Comparison of ENCODE assay signal across 24 cellular contexts in the genomic region with DNA sequence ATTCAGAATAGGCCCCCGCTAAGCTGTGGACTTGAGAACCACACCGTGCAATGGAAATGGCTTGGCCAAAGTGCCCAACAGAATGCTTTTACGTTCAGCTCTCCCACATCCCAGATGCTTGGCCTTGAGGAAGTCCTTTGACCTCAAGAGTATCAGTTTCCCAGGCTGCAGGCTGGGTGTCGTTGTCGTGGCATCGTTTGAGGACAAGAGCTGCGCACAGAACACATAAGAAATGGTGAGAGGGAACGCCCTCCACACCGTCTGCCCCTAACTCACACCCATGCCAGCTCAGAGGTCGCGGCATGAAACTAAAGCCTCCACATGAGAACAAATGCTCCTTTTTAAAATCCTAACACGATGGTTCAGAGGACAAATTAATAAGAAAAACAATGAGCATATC. TPM values are rescaled to one million over a fixed set of nuclear protein-coding genes. Genes with fewer than 3 reads are reported as not detected.
"Had no signal": no experiment of that assay in that cellular context is flagged by ENCODE, and none has a peak within 500 bp of the region (broad histone marks: within the 10 kb centered on the region; RNA-seq: fewer than 3 reads in every experiment).

No MANE protein-coding gene starts in this region.

- H3K9me3 Mint-ChIP-seq: endodermal cell; memory B cell; mesothelial cell of epicardium; nephron; stimulated activated memory B cell treated with anti-CD40 and anti-IgM and Interleukin-4, amounts not matched to agents 10 μg/mL and 1 μg/mL and 100 μg/mL, for 72 hours; stimulated activated naive CD8-positive, alpha-beta T cell treated with anti-CD3 and anti-CD28 coated beads, Interleukin-15, Interleukin-2, amounts not matched to agents 100 ng/mL and 50 ng/mL, for 24 hours had no signal

- H3K9me3 ChIP-seq: left ventricle myocardium inferior, lower lobe of right lung, psoas muscle, right lobe of liver, spleen, tibial artery, upper lobe of left lung, vagina had no signal

- H3K36me3 ChIP-seq: left ventricle myocardium inferior, lower lobe of right lung, right lobe of liver, tibial artery, upper lobe of left lung, vagina had no signal

- H3K27ac ChIP-seq: foreskin keratinocyte, left ventricle myocardium inferior, lower lobe of right lung, psoas muscle, right lobe of liver, tibial artery, upper lobe of left lung, vagina had no signal

- H3K4me3 Mint-ChIP-seq: endodermal cell; memory B cell; mesothelial cell of epicardium; nephron; stimulated activated memory B cell treated with anti-CD40 and anti-IgM and Interleukin-4, amounts not matched to agents 10 μg/mL and 1 μg/mL and 100 μg/mL, for 72 hours; stimulated activated naive CD8-positive, alpha-beta T cell treated with anti-CD3 and anti-CD28 coated beads, Interleukin-15, Interleukin-2, amounts not matched to agents 100 ng/mL and 50 ng/mL, for 24 hours had no signal

- H3K27ac Mint-ChIP-seq: endodermal cell; memory B cell; mesothelial cell of epicardium; nephron; stimulated activated naive CD8-positive, alpha-beta T cell treated with anti-CD3 and anti-CD28 coated beads, Interleukin-15, Interleukin-2, amounts not matched to agents 100 ng/mL and 50 ng/mL, for 24 hours had no signal

- DNase-seq: effector CD4-positive, alpha-beta T cell; endodermal cell; erythroblast; foreskin keratinocyte; kidney; left cardiac atrium; left ventricle myocardium inferior; lower lobe of right lung; psoas muscle; retina; right lobe of liver; spleen; stimulated activated CD4-positive, alpha-beta T cell treated with anti-CD3 and anti-CD28 coated beads, Interleukin-15, amount 100 ng/mL, for 24 hours; stimulated activated CD4-positive, alpha-beta T cell treated with anti-CD3 and anti-CD28 coated beads, Interleukin-1b, Interleukin-23, amount 100 ng/mL, for 48 hours; stimulated activated CD4-positive, alpha-beta T cell treated with anti-CD3 and anti-CD28 coated beads, Interleukin-4, amount 100 ng/mL, for 24 hours; tibial artery; upper lobe of left lung had no signal

- H3K4me3 ChIP-seq: left ventricle myocardium inferior, lower lobe of right lung, psoas muscle, right lobe of liver, spleen, tibial artery, upper lobe of left lung, vagina had no signal

- H3K27me3 ChIP-seq: right lobe of liver, spleen, upper lobe of left lung, vagina had no signal

- H3K27me3 Mint-ChIP-seq: memory B cell; stimulated activated memory B cell treated with anti-CD40 and anti-IgM and Interleukin-4, amounts not matched to agents 10 μg/mL and 1 μg/mL and 100 μg/mL, for 72 hours; stimulated activated naive CD8-positive, alpha-beta T cell treated with anti-CD3 and anti-CD28 coated beads, Interleukin-15, Interleukin-2, amounts not matched to agents 100 ng/mL and 50 ng/mL, for 24 hours had no signal

- ATAC-seq: foreskin keratinocyte, left cardiac atrium, lower lobe of right lung, psoas muscle had no signal

- H3K4me1 ChIP-seq: foreskin keratinocyte, left ventricle myocardium inferior, lower lobe of right lung, right lobe of liver, upper lobe of left lung, vagina had no signal

RNA-seq across cellular contexts. Expression of gene NFATC2, which starts 37.0 kb away (rescaled TPM):
- total RNA-seq: myocyte had no signal
